8 cellular contexts compared by ENCODE assay signal in the genomic region with DNA sequence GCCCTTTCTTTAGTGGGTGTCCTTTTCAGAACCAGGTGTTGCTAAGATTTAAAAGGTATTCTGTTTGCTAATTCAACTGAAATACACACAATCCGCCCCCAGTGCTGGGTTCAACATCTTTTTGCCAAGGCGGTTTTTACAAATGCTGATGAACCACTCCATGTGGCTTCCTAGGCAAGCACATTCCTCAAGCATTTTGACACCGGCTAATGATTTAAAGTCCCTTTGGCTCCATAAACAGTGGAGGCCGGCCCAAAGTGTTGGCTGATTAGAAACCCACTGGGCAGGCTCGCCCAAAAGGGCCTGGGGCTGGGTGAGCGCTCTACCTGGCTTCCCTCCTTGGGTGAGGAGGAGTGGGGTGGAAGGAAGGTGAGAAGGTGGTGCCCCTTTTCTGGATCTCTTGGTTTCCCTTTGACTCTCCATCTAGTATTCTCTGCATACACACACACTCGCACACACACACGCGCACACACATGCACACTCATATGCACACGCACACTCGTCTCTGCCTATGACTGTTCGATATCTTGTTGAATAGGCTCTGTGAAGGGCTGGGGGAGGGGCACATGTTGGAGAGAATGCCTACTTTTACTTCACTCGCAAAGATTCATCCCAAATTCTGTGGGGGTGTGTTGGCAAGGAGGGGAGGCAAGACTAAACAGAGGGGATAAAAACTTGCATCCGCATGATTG.
DNase-seq lines count a peak whose midpoint lies in the region; ATAC-seq and TF ChIP-seq lines count a peak whose summit lies in the region.

No MANE protein-coding gene starts in this region.

- no peaks in the 10 kb centered on the region for H3K27me3 Mint-ChIP-seq in Calu3 (ENCODE audit: unreplicated experiment)
- peaks cover 65% of the 10 kb centered on the region for H3K27me3 Mint-ChIP-seq in T-helper 2 cell treated with Interferon-gamma antibody and Interleukin-4, amounts not matched to agents 5 μg/mL and 100 μg/mL, for 36 hours (ENCODE audit: low read depth)

- ATAC-seq in HG03196 (IDR thresholded peaks at IDR 0.05; ENCODE audit: unreplicated experiment) = no peak
- ATAC-seq in HG03045 (IDR thresholded peaks at IDR 0.05; ENCODE audit: unreplicated experiment) = no peak
- ATAC-seq in HG02884 (IDR thresholded peaks at IDR 0.05; ENCODE audit: unreplicated experiment) = no peak

- TF ChIP-seq EP300 in ovary (IDR thresholded peaks at IDR 0.05) = no peak

- no peaks in the 10 kb centered on the region for H3K36me3 ChIP-seq in ovary

- DNase-seq in Calu3 (no peak), fibroblast of mammary gland (ENCODE audit: low read depth) (peak; percentile 18), ovary (peak in 3 of 5 donors; percentile 27 to 37 (median 35)), COLO829 (ENCODE audit: low spot score) (no peak)
- DNase-seq in T-helper 2 cell treated with Interferon-gamma antibody and Interleukin-4, amounts not matched to agents 5 μg/mL and 100 μg/mL, for 36 hours (ENCODE audit: low spot score) = no peak

- no peaks in the 10 kb centered on the region for H3K27me3 ChIP-seq in ovary

- no peaks in the 10 kb centered on the region for H3K36me3 Mint-ChIP-seq in Calu3 (ENCODE audit: insufficient read depth, unreplicated experiment)
- H3K36me3 Mint-ChIP-seq in T-helper 2 cell treated with Interferon-gamma antibody and Interleukin-4, amounts not matched to agents 5 μg/mL and 100 μg/mL, for 36 hours (ENCODE audit: low read depth) = no peaks in the 10 kb centered on the region

- CTCF ChIA-PET in Calu3 (lab: Charles Lee) = interaction anchor here (1.0 to 1.6 kb wide), 2 partner anchors 16 to 240 kb away, joined by 3 to 5 read pairs; no protein-coding TSS in a partner anchor

- peak overlapping the region; percentile 69 for H3K4me3 Mint-ChIP-seq in Calu3 (ENCODE audit: low read depth, unreplicated experiment)
- H3K4me3 Mint-ChIP-seq in T-helper 2 cell treated with Interferon-gamma antibody and Interleukin-4, amounts not matched to agents 5 μg/mL and 100 μg/mL, for 36 hours = peak overlapping the region; percentile 82

- H3K4me1 ChIP-seq in ovary (ENCODE audit: insufficient read depth) = no peaks in the 10 kb centered on the region

- no peak overlapping the region for H3K27ac ChIP-seq in ovary

- no peak for TF ChIP-seq POLR2A in ovary (IDR thresholded peaks at IDR 0.05)

- peak overlapping the region; percentile 60 for H3K4me3 ChIP-seq in fibroblast of mammary gland (ENCODE audit: control insufficient read depth, low read depth, low read length)
- peak overlapping the region; percentile 28 for H3K4me3 ChIP-seq in ovary

- TF ChIP-seq CTCF in Calu3 (IDR thresholded peaks at IDR 0.05; ENCODE audit: unreplicated experiment) = no peak
- TF ChIP-seq CTCF in fibroblast of mammary gland (conservative IDR thresholded peaks at IDR 0.05; ENCODE audit: control insufficient read depth, insufficient read depth, low read depth, low read length) = no peak
- no peak for TF ChIP-seq CTCF in ovary (IDR thresholded peaks at IDR 0.05)

- no peaks in the 10 kb centered on the region for H3K9me3 ChIP-seq in ovary

- peaks cover 42% of the 10 kb centered on the region for H3K4me1 Mint-ChIP-seq in Calu3 (ENCODE audit: low read depth, unreplicated experiment)
- peaks cover 12% of the 10 kb centered on the region for H3K4me1 Mint-ChIP-seq in T-helper 2 cell treated with Interferon-gamma antibody and Interleukin-4, amounts not matched to agents 5 μg/mL and 100 μg/mL, for 36 hours (ENCODE audit: low read depth)

- 22 to 27% (median 25%) methylated on average over 14 of the region's 14 CpGs for WGBS in ovary, 3 donors

- H3K9me3 Mint-ChIP-seq in Calu3 (ENCODE audit: low read depth, unreplicated experiment) = no peaks in the 10 kb centered on the region
- no peaks in the 10 kb centered on the region for H3K9me3 Mint-ChIP-seq in T-helper 2 cell treated with Interferon-gamma antibody and Interleukin-4, amounts not matched to agents 5 μg/mL and 100 μg/mL, for 36 hours

- BruUV-seq in Calu3 (replicated peaks; lab: Mats Ljungman, UMichigan) = no TSS peak

- intact Hi-C loops in Calu3 (cut with micrococcal nuclease; ENCODE audit: unreplicated experiment) = loop anchor here (1.0 to 10.0 kb wide), 6 partner anchors 44 to 239 kb away; no protein-coding TSS in a partner anchor
- intact Hi-C loops in ovary (cut with DNase I) = loop anchor here (5.0 to 10.0 kb wide), 5 partner anchors 219 to 926 kb away; partner anchors contain the start of gene FOXO3 (in 2 of the 4)

- peak overlapping the region; percentile 55 for H3K27ac Mint-ChIP-seq in Calu3 (ENCODE audit: unreplicated experiment)
- no peak overlapping the region for H3K27ac Mint-ChIP-seq in T-helper 2 cell treated with Interferon-gamma antibody and Interleukin-4, amounts not matched to agents 5 μg/mL and 100 μg/mL, for 36 hours

Comparison
In these comparisons a context has a peak if more than half of its experiments do, and no peak if none do; other contexts are left out.
1. DNase-seq: peak in fibroblast of mammary gland (single experiment) and ovary (3 of 5); none in Calu3 (single experiment), T-helper 2 cell treated with Interferon-gamma antibody and Interleukin-4, amounts not matched to agents 5 μg/mL and 100 μg/mL, for 36 hours (single experiment) and COLO829 (single experiment).